22 cellular contexts compared by ENCODE assay signal in the genomic region with DNA sequence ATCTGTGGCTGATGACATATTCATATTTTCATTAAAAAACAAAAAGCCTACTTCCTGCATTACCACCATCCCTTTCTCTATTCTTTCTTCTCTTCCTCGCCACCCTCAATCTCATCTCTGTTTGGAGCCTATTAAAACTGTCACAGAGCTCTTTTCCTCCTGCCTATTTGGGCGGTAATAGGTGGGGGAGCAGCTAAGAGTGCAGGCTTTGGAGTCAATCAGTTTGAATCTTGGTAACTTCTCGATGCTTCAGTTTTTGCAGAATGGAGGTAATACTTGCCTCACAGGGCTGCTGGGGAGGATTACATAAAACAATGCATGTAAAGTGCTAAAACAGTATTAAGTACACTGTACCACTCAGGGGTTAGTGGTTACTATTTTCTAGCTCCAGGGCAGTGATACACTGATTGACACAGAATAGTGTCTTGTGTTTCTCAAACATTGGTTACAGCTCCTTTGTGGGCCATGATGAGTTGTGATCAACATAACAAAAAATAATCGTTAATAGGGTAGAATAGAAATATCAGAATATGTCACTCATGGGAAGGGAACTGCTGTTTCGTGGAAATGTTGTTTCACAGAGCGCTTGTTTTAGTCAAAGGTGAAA. TPM values are rescaled to one million over a fixed set of nuclear protein-coding genes. Genes with fewer than 3 reads are reported as not detected.
DNase-seq lines count a peak whose midpoint lies in the region; ATAC-seq, FAIRE-seq and TF ChIP-seq lines count a peak whose summit lies in the region.
"Had no signal": no experiment of that assay in that cellular context is flagged by ENCODE, and none has a peak within 500 bp of the region (broad histone marks: within the 10 kb centered on the region; RNA-seq: fewer than 3 reads in every experiment).

No MANE protein-coding gene starts in this region.

- H3K27me3 Mint-ChIP-seq in H9 (ENCODE audit: low read depth) (no peaks in the 10 kb centered on the region), astrocyte (ENCODE audit: low read depth, unreplicated experiment) (no peaks in the 10 kb centered on the region)
- H3K27me3 Mint-ChIP-seq: CD4-positive, alpha-beta memory T cell; stimulated activated naive B cell treated with anti-CD40 and anti-IgM and Interleukin-4, amounts not matched to agents 10 μg/mL and 1 μg/mL and 100 μg/mL, for 72 hours had no signal

- H3K9me3 ChIP-seq in H9 (ENCODE audit: control insufficient read depth, low read depth, low read length) (no peaks in the 10 kb centered on the region), astrocyte (ENCODE audit: insufficient read depth, low read depth, low read length) (no peaks in the 10 kb centered on the region), iPS-15b (ENCODE audit: control insufficient read depth, insufficient read depth, low read length) (no peaks in the 10 kb centered on the region), kidney (ENCODE audit: control insufficient read depth in 1 of 2, low read length in 2 of 2) (no peaks in the 10 kb centered on the region)
- H3K9me3 ChIP-seq: ascending aorta, gastrocnemius medialis, lower lobe of right lung, prostate gland, upper lobe of right lung had no signal

- H3K9me3 Mint-ChIP-seq in H9, result no peaks in the 10 kb centered on the region
- H3K9me3 Mint-ChIP-seq in astrocyte (ENCODE audit: unreplicated experiment), result no peaks in the 10 kb centered on the region
- H3K9me3 Mint-ChIP-seq: natural killer cell; stimulated activated naive B cell treated with anti-CD40 and anti-IgM and Interleukin-4, amounts not matched to agents 10 μg/mL and 1 μg/mL and 100 μg/mL, for 72 hours had no signal

- no peak for ATAC-seq in HG02870 (IDR thresholded peaks at IDR 0.05; ENCODE audit: unreplicated experiment)
- ATAC-seq: lower lobe of right lung, natural killer cell, upper lobe of right lung had no signal

- H3K23ac ChIP-seq in H9 (ENCODE audit: insufficient read length, low read depth, low read length), result no peak overlapping the region

- H4K5ac ChIP-seq in H9 (ENCODE audit: insufficient read length, low read depth, low read length), result no peak overlapping the region

- H2BK15ac ChIP-seq in H9 (ENCODE audit: low read depth, low read length), result no peak overlapping the region

- H3K9ac ChIP-seq in H9 (ENCODE audit: extremely low read depth, insufficient read length, low read length) (no peak overlapping the region), astrocyte (ENCODE audit: low read length) (no peak overlapping the region), iPS-15b (ENCODE audit: low read depth, low read length) (peak overlapping the region; percentile 47), kidney (ENCODE audit: low read length in 2 of 2) (no peak overlapping the region)

- no peak overlapping the region for H3K14ac ChIP-seq in H9 (ENCODE audit: insufficient read depth, low read length)

- H3K27ac ChIP-seq in H9 (ENCODE audit: insufficient read length, low read depth, low read length) (peak overlapping the region; percentile 30), astrocyte (ENCODE audit: low read depth, low read length) (no peak overlapping the region), kidney (ENCODE audit: low read depth in 2 of 2, low read length in 2 of 2) (no peak overlapping the region)
- H3K27ac ChIP-seq: ascending aorta, coronary artery, gastrocnemius medialis, lower lobe of right lung, prostate gland, upper lobe of right lung had no signal

- H3T11ph ChIP-seq in H9 (ENCODE audit: low read length), result no peak overlapping the region

- H3K4ac ChIP-seq in H9 (ENCODE audit: low read depth, low read length), result no peak overlapping the region

- no peak for TF ChIP-seq CTCF in H9 (conservative IDR thresholded peaks at IDR 0.05)
- no peak for TF ChIP-seq CTCF in astrocyte (IDR thresholded peaks at IDR 0.05; ENCODE audit: insufficient read depth, low read depth, low read length)
- no peak for TF ChIP-seq CTCF in kidney (IDR thresholded peaks at IDR 0.05; ENCODE audit: borderline replicate concordance, extremely low read depth, insufficient read depth)

- H3K27ac Mint-ChIP-seq in H9 (peak overlapping the region; percentile 10 to 94 (median 66)), astrocyte (ENCODE audit: unreplicated experiment) (peak overlapping the region; percentile 92)
- H3K27ac Mint-ChIP-seq: stimulated activated naive B cell treated with anti-CD40 and anti-IgM and Interleukin-4, amounts not matched to agents 10 μg/mL and 1 μg/mL and 100 μg/mL, for 72 hours had no signal

- H2BK5ac ChIP-seq in H9 (ENCODE audit: insufficient read length, low read length), result no peak overlapping the region

- no peaks in the 10 kb centered on the region for H3K36me3 ChIP-seq in astrocyte (ENCODE audit: insufficient read depth, low read length)
- no peaks in the 10 kb centered on the region for H3K36me3 ChIP-seq in iPS-15b (ENCODE audit: control insufficient read depth, insufficient read depth, low read length)
- H3K36me3 ChIP-seq in kidney (ENCODE audit: control insufficient read depth in 1 of 2, insufficient read depth in 2 of 2, low read length in 2 of 2), result no peaks in the 10 kb centered on the region
- H3K36me3 ChIP-seq: ascending aorta, gastrocnemius medialis, lower lobe of right lung, prostate gland, upper lobe of right lung had no signal

- DNase-seq in H9, result no peak
- no peak for DNase-seq in astrocyte (ENCODE audit: low read depth)
- peak; percentile 80 for DNase-seq in putamen (ENCODE audit: low spot score)
- DNase-seq in HuH-7.5 (ENCODE audit: low spot score), result no peak
- DNase-seq in RPMI8226, result no peak
- no peak for DNase-seq in kidney
- DNase-seq: activated CD4-positive, alpha-beta T cell treated with anti-CD3 and anti-CD28 coated beads, Interleukin-2, amount 50 U/mL, for 4 hours; activated naive CD4-positive, alpha-beta T cell treated with Interleukin-2 at 50 U/mL for 16 hours; CD4-positive, alpha-beta memory T cell; DND-41; lower lobe of right lung; natural killer cell; NCI-H1930; stimulated activated naive B cell treated with anti-CD40 and anti-IgM and Interleukin-4, amounts not matched to agents 10 μg/mL and 1 μg/mL and 100 μg/mL, for 72 hours; SW 1271; upper lobe of right lung had no signal

- intact Hi-C loops in kidney (cut with DNase I), result no loop called here

- H3K4me3 Mint-ChIP-seq in H9, result peak overlapping the region in 1 of 2 experiments; percentile 52; a peak in 1 of 5 replicates
- H3K4me3 Mint-ChIP-seq in astrocyte (ENCODE audit: unreplicated experiment), result no peak overlapping the region
- H3K4me3 Mint-ChIP-seq: CD4-positive, alpha-beta memory T cell; natural killer cell; stimulated activated naive B cell treated with anti-CD40 and anti-IgM and Interleukin-4, amounts not matched to agents 10 μg/mL and 1 μg/mL and 100 μg/mL, for 72 hours had no signal

- H4K91ac ChIP-seq in H9 (ENCODE audit: insufficient read length, low read depth, low read length), result no peak overlapping the region

- H3K4me1 ChIP-seq in H9 (ENCODE audit: insufficient read depth, low read length), result peaks cover 21% of the 10 kb centered on the region
- peaks cover 11% of the 10 kb centered on the region for H3K4me1 ChIP-seq in astrocyte (ENCODE audit: insufficient read depth, low read length)
- H3K4me1 ChIP-seq in iPS-15b (ENCODE audit: control insufficient read depth, insufficient read depth, low read length), result peaks cover 51% of the 10 kb centered on the region
- H3K4me1 ChIP-seq in kidney (ENCODE audit: control insufficient read depth in 1 of 2, insufficient read depth in 1 of 2, low read depth in 1 of 2, low read length in 2 of 2), result peaks cover 0 to 8% of the 10 kb centered on the region in 2 donors
- H3K4me1 ChIP-seq: ascending aorta had no signal

- peaks cover 2% of the 10 kb centered on the region; the same call in 1 of the 2 replicates for H3K79me2 ChIP-seq in H9 (ENCODE audit: insufficient read depth, low read length)
- H3K79me2 ChIP-seq in astrocyte (ENCODE audit: insufficient read depth, low read length), result peaks cover 36% of the 10 kb centered on the region

- H2AFZ ChIP-seq in H9 (ENCODE audit: low read length), result no peak overlapping the region
- no peak overlapping the region for H2AFZ ChIP-seq in astrocyte (ENCODE audit: low read depth, low read length)

- H3K27me3 ChIP-seq in H9 (ENCODE audit: insufficient read depth, low read length) (no peaks in the 10 kb centered on the region), astrocyte (ENCODE audit: insufficient read depth, low read length) (no peaks in the 10 kb centered on the region), iPS-15b (ENCODE audit: control insufficient read depth, insufficient read depth, low read length) (no peaks in the 10 kb centered on the region)
- H3K27me3 ChIP-seq: ascending aorta, gastrocnemius medialis, upper lobe of right lung had no signal

- no peak overlapping the region for H4K8ac ChIP-seq in H9 (replicated peaks; ENCODE audit: insufficient read length, low read depth, low read length)

- no peaks in the 10 kb centered on the region for H3K23me2 ChIP-seq in H9 (ENCODE audit: insufficient read length, low read depth, low read length, poor library complexity, severe bottlenecking)

- H3K36me3 Mint-ChIP-seq in H9 (ENCODE audit: insufficient read depth in 1 of 3, low read depth in 3 of 3) (peaks cover 0 to 4% (median 0%) of the 10 kb centered on the region in 3 experiments; a peak in 1 of 7 replicates), astrocyte (ENCODE audit: low read depth, unreplicated experiment) (no peaks in the 10 kb centered on the region)
- H3K36me3 Mint-ChIP-seq: natural killer cell had no signal

- H3K18ac ChIP-seq in H9 (ENCODE audit: insufficient read length, low read depth, low read length), result no peak overlapping the region

- no peak overlapping the region for H2BK12ac ChIP-seq in H9 (ENCODE audit: insufficient read length, low read depth, low read length)

- no peak overlapping the region for H2AK5ac ChIP-seq in H9 (ENCODE audit: insufficient read length, low read length)

- no peak overlapping the region for H3K56ac ChIP-seq in H9 (ENCODE audit: insufficient read length, low read depth, low read length)

- no peaks in the 10 kb centered on the region for H3K79me1 ChIP-seq in H9 (ENCODE audit: insufficient read depth, low read depth, low read length, poor library complexity, severe bottlenecking)

- no peak overlapping the region for H2BK120ac ChIP-seq in H9 (ENCODE audit: low read depth, low read length, poor library complexity, severe bottlenecking)

- no peak for FAIRE-seq in astrocyte (lab: Jason Lieb, UNC)
- no peak for FAIRE-seq in kidney (lab: Jason Lieb, UNC)

- no peak overlapping the region for H3K4me3 ChIP-seq in astrocyte (ENCODE audit: insufficient read depth, low read depth, low read length)
- H3K4me3 ChIP-seq in iPS-15b (ENCODE audit: low read depth, low read length), result no peak overlapping the region
- H3K4me3 ChIP-seq in kidney (ENCODE audit: low read length in 2 of 2), result no peak overlapping the region
- H3K4me3 ChIP-seq: ascending aorta, coronary artery, gastrocnemius medialis, lower lobe of right lung, prostate gland, upper lobe of right lung had no signal

- no peak overlapping the region for H2BK20ac ChIP-seq in H9 (ENCODE audit: low read depth, low read length, poor library complexity, severe bottlenecking)

- peaks cover 76 to 79% of the 10 kb centered on the region in 2 experiments for H3K4me1 Mint-ChIP-seq in H9
- H3K4me1 Mint-ChIP-seq in astrocyte (ENCODE audit: low read depth, unreplicated experiment), result peaks cover 52% of the 10 kb centered on the region

- H4K20me1 ChIP-seq in H9 (ENCODE audit: control insufficient read depth, insufficient read depth, insufficient read length) (no peaks in the 10 kb centered on the region), astrocyte (ENCODE audit: insufficient read depth, low read length) (no peaks in the 10 kb centered on the region)

- no CpG with 5 or more reads among the region's 6 CpGs for WGBS in H9 (ENCODE audit: extremely low coverage, insufficient read length, low lambda C conversion rate)

- no peak overlapping the region for H3K4me2 ChIP-seq in H9 (ENCODE audit: insufficient read depth, insufficient read length, low read length)
- peak overlapping the region; percentile 47 for H3K4me2 ChIP-seq in astrocyte (ENCODE audit: low read length)

RNA-seq across cellular contexts. Expression of gene GCLC, which starts 14.0 kb away (rescaled TPM):
- 48.2 and 55.5 TPM in 2 replicates for total RNA-seq in H9 (2021)
- 26.9 and 31.6 TPM in 2 replicates for total RNA-seq in astrocyte
- total RNA-seq in kidney, result 31.8 TPM
- polyA plus RNA-seq in kidney (ENCODE audit: insufficient read depth, low read depth, low replicate concordance), result 14.8 TPM
